Comparison of ENCODE assay signal across 10 cellular contexts in genomic region chr19:1742989-1743696, GRCh38. TPM values are rescaled to one million over a fixed set of nuclear protein-coding genes. Genes with fewer than 3 reads are reported as not detected.
"Had no signal": no experiment of that assay in that cellular context is flagged by ENCODE, and none has a peak within 500 bp of the region (broad histone marks: within the 10 kb centered on the region; RNA-seq: fewer than 3 reads in every experiment).

No MANE protein-coding gene starts in this region.

- ATAC-seq: GM23338 had no signal

- H2AFZ ChIP-seq: GM23338 had no signal

- H3K27ac ChIP-seq: HL-60, KMS-11 had no signal

- DNase-seq: H9, HCEC 1CT, HFFc6, IMR-90, KBM-7 had no signal

- H3K9ac ChIP-seq: KMS-11 had no signal

- H3K4me2 ChIP-seq: GM23338, KMS-11 had no signal

- H3K4me3 ChIP-seq: GM23338 had no signal

RNA-seq across cellular contexts. Expression of gene ONECUT3, which starts 10.2 kb away (rescaled TPM):
- total RNA-seq: GM23338, H4, HFFc6, HT1080, IMR-90 had no signal
- polyA plus RNA-seq: GM23338, IMR-90 had no signal
